Comparison of ENCODE assay signal across 18 cellular contexts in the genomic region with DNA sequence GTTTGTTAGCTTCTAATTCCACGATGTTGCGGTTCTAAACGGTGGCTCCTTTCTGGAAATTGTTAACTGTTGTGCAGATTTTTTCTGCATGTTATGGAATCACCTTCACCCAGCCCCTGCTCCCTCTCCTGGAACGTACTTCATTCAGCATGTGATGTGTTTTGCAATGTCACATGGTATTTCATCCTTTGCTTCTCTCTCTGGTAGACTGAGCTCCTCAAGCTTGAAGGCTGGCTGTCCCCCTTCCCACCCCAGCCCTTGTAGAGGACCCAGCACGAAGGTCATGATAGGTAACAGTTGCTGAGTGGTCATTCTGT. TPM values are rescaled to one million over a fixed set of nuclear protein-coding genes. Genes with fewer than 3 reads are reported as not detected.
A peak's percentile ranks its signal among the peaks of the same experiment; 100 is the strongest.
DNase-seq lines count a peak whose midpoint lies in the region; ATAC-seq and TF ChIP-seq lines count a peak whose summit lies in the region.
"Had no signal": no experiment of that assay in that cellular context is flagged by ENCODE, and none has a peak within 500 bp of the region (broad histone marks: within the 10 kb centered on the region; RNA-seq: fewer than 3 reads in every experiment).

No MANE protein-coding gene starts in this region.

- H3K9me3 ChIP-seq in KOPT-K1 (ENCODE audit: insufficient read depth, low read length, poor library complexity, severe bottlenecking) = no peaks in the 10 kb centered on the region
- H3K9me3 ChIP-seq: Caco-2, SK-N-SH, thoracic aorta had no signal

- TF ChIP-seq CTCF in nephron progenitor cell (IDR thresholded peaks at IDR 0.05) = no peak

- H3K9me3 Mint-ChIP-seq in activated CD4-positive, alpha-beta T cell treated with anti-CD3 and anti-CD28 coated beads, Interleukin-2, amount 10 ng/mL, durations not matched to agents 7 days and 5 days = no peaks in the 10 kb centered on the region
- no peaks in the 10 kb centered on the region for H3K9me3 Mint-ChIP-seq in activated naive CD8-positive, alpha-beta T cell treated with anti-CD3 and anti-CD28 coated beads, Interleukin-2, amount 50 U/mL, for 24 hours
- no peaks in the 10 kb centered on the region for H3K9me3 Mint-ChIP-seq in nephron progenitor cell
- H3K9me3 Mint-ChIP-seq: activated B cell treated with CpG ODN at 0.5 μM for 24 hours; dendritic cell treated with granulocyte-macrophage colony-stimulating factor and Interleukin-4, amounts not matched to agents 40 ng/mL and 50 ng/mL, for 4 days had no signal

- CTCF ChIA-PET in activated CD4-positive, alpha-beta T cell treated with anti-CD3 and anti-CD28 coated beads, Interleukin-2, amount 10 ng/mL, durations not matched to agents 7 days and 5 days (lab: Charles Lee) = interaction anchor here (1.1 kb wide), 1 partner anchor 19 kb away, joined by 3 read pairs; no protein-coding TSS in a partner anchor

- peak overlapping the region; percentile 45 for H3K27ac ChIP-seq in KOPT-K1 (ENCODE audit: low read depth, low read length, poor library complexity, severe bottlenecking)
- H3K27ac ChIP-seq: thoracic aorta had no signal

- no peak for ATAC-seq in activated naive CD8-positive, alpha-beta T cell treated with anti-CD3 and anti-CD28 coated beads, Interleukin-2, amount 50 U/mL, for 24 hours
- ATAC-seq in left lobe of liver = no peak
- no peak for ATAC-seq in GM21576 (IDR thresholded peaks at IDR 0.05; ENCODE audit: unreplicated experiment)

- H3K4me3 Mint-ChIP-seq in activated CD4-positive, alpha-beta T cell treated with anti-CD3 and anti-CD28 coated beads, Interleukin-2, amount 10 ng/mL, durations not matched to agents 7 days and 5 days = peak overlapping the region; percentile 62
- no peak overlapping the region for H3K4me3 Mint-ChIP-seq in activated naive CD8-positive, alpha-beta T cell treated with anti-CD3 and anti-CD28 coated beads, Interleukin-2, amount 50 U/mL, for 24 hours
- no peak overlapping the region for H3K4me3 Mint-ChIP-seq in nephron progenitor cell
- H3K4me3 Mint-ChIP-seq: activated B cell treated with CpG ODN at 0.5 μM for 24 hours; dendritic cell treated with granulocyte-macrophage colony-stimulating factor and Interleukin-4, amounts not matched to agents 40 ng/mL and 50 ng/mL, for 4 days had no signal

- POLR2A ChIA-PET in activated CD4-positive, alpha-beta T cell treated with anti-CD3 and anti-CD28 coated beads, Interleukin-2, amount 10 ng/mL, durations not matched to agents 7 days and 5 days (lab: Charles Lee) = no interaction called here

- DNase-seq in activated CD4-positive, alpha-beta T cell treated with anti-CD3 and anti-CD28 coated beads, Interleukin-2, amount 10 ng/mL, durations not matched to agents 7 days and 5 days = no peak
- no peak for DNase-seq in activated CD4-positive, alpha-beta T cell treated with anti-CD3 and anti-CD28 coated beads, Interleukin-2, amount 50 U/mL, for 1 hour
- DNase-seq in activated naive CD8-positive, alpha-beta T cell treated with anti-CD3 and anti-CD28 coated beads, Interleukin-2, amount 50 U/mL, for 24 hours = no peak
- DNase-seq in nephron progenitor cell (no peak), SHP77 (lab: John Stamatoyannopoulos, UW) (no peak), left lobe of liver (ENCODE audit: low spot score) (no peak)
- DNase-seq: activated B cell treated with CpG ODN at 0.5 μM for 24 hours, Caco-2, GDM1, hippocampal formation, Karpas-422, NCI-H187 treated with DMSO at 0.1 percent for 48 hours, NCI-H524, SK-N-SH had no signal

- H3K4me1 Mint-ChIP-seq in activated CD4-positive, alpha-beta T cell treated with anti-CD3 and anti-CD28 coated beads, Interleukin-2, amount 10 ng/mL, durations not matched to agents 7 days and 5 days = peaks cover 76% of the 10 kb centered on the region
- H3K4me1 Mint-ChIP-seq in activated naive CD8-positive, alpha-beta T cell treated with anti-CD3 and anti-CD28 coated beads, Interleukin-2, amount 50 U/mL, for 24 hours = peaks cover 80% of the 10 kb centered on the region
- H3K4me1 Mint-ChIP-seq in nephron progenitor cell = peaks cover 59% of the 10 kb centered on the region

- peak overlapping the region; percentile 99 for H3K27ac Mint-ChIP-seq in activated CD4-positive, alpha-beta T cell treated with anti-CD3 and anti-CD28 coated beads, Interleukin-2, amount 10 ng/mL, durations not matched to agents 7 days and 5 days
- H3K27ac Mint-ChIP-seq in activated naive CD8-positive, alpha-beta T cell treated with anti-CD3 and anti-CD28 coated beads, Interleukin-2, amount 50 U/mL, for 24 hours = peak overlapping the region; percentile 47
- H3K27ac Mint-ChIP-seq in nephron progenitor cell = peak overlapping the region; percentile 27
- H3K27ac Mint-ChIP-seq: activated B cell treated with CpG ODN at 0.5 μM for 24 hours; dendritic cell treated with granulocyte-macrophage colony-stimulating factor and Interleukin-4, amounts not matched to agents 40 ng/mL and 50 ng/mL, for 4 days had no signal

- no peaks in the 10 kb centered on the region for H3K27me3 Mint-ChIP-seq in activated CD4-positive, alpha-beta T cell treated with anti-CD3 and anti-CD28 coated beads, Interleukin-2, amount 10 ng/mL, durations not matched to agents 7 days and 5 days
- H3K27me3 Mint-ChIP-seq in activated naive CD8-positive, alpha-beta T cell treated with anti-CD3 and anti-CD28 coated beads, Interleukin-2, amount 50 U/mL, for 24 hours = no peaks in the 10 kb centered on the region
- peaks cover 1% of the 10 kb centered on the region for H3K27me3 Mint-ChIP-seq in nephron progenitor cell (ENCODE audit: low read depth, poor library complexity)
- H3K27me3 Mint-ChIP-seq: activated B cell treated with CpG ODN at 0.5 μM for 24 hours; dendritic cell treated with granulocyte-macrophage colony-stimulating factor and Interleukin-4, amounts not matched to agents 40 ng/mL and 50 ng/mL, for 4 days had no signal

- H3K36me3 ChIP-seq in KOPT-K1 (ENCODE audit: insufficient read depth, low read length) = peaks cover 30% of the 10 kb centered on the region
- H3K36me3 ChIP-seq: thoracic aorta had no signal

- H3K36me3 Mint-ChIP-seq in activated CD4-positive, alpha-beta T cell treated with anti-CD3 and anti-CD28 coated beads, Interleukin-2, amount 10 ng/mL, durations not matched to agents 7 days and 5 days (ENCODE audit: low read depth) = peaks cover 52% of the 10 kb centered on the region
- H3K36me3 Mint-ChIP-seq in activated naive CD8-positive, alpha-beta T cell treated with anti-CD3 and anti-CD28 coated beads, Interleukin-2, amount 50 U/mL, for 24 hours (ENCODE audit: low read depth) = peaks cover 28% of the 10 kb centered on the region
- H3K36me3 Mint-ChIP-seq in nephron progenitor cell (ENCODE audit: low read depth) = peaks cover 5% of the 10 kb centered on the region

RNA-seq across cellular contexts. Expression of a gene that starts 4.4 kb away (rescaled TPM):
- total RNA-seq in activated CD4-positive, alpha-beta T cell treated with anti-CD3 and anti-CD28 coated beads, Interleukin-2, amount 10 ng/mL, durations not matched to agents 7 days and 5 days = 10 to 100 TPM; 38.5 to 43.1 TPM
- total RNA-seq in left lobe of liver = 15.4 TPM

Comparison
In these comparisons a context has a peak if more than half of its experiments do, and no peak if none do; other contexts are left out.
1. H3K27ac Mint-ChIP-seq: peak in every context shown above with its lines; median percentile 99 in activated CD4-positive, alpha-beta T cell treated with anti-CD3 and anti-CD28 coated beads, Interleukin-2, amount 10 ng/mL, durations not matched to agents 7 days and 5 days; 47 in activated naive CD8-positive, alpha-beta T cell treated with anti-CD3 and anti-CD28 coated beads, Interleukin-2, amount 50 U/mL, for 24 hours; 27 in nephron progenitor cell.